In genomic region chr3:63662500-63662899, GRCh38 we compare ENCODE assay signal across 13 cellular contexts. TPM values are rescaled to one million over a fixed set of nuclear protein-coding genes. Genes with fewer than 3 reads are reported as not detected.
DNase-seq lines count a peak whose midpoint lies in the region; TF ChIP-seq lines count a peak whose summit lies in the region.
"Had no signal": no experiment of that assay in that cellular context is flagged by ENCODE, and none has a peak within 500 bp of the region (broad histone marks: within the 10 kb centered on the region; RNA-seq: fewer than 3 reads in every experiment).

No MANE protein-coding gene starts in this region.

- no peak overlapping the region for H3K27ac Mint-ChIP-seq in neural progenitor cell

- TF ChIP-seq POLR2A in Peyer's patch (IDR thresholded peaks at IDR 0.05), result no peak

- no peak overlapping the region for H3K9ac ChIP-seq in colonic mucosa (ENCODE audit: low read depth in 2 of 2, low read length in 2 of 2)
- H3K9ac ChIP-seq in neural progenitor cell, result no peak overlapping the region

- H2AFZ ChIP-seq in neural progenitor cell (replicated peaks), result no peak overlapping the region

- peaks cover 5% of the 10 kb centered on the region for H3K27me3 Mint-ChIP-seq in neural progenitor cell (ENCODE audit: insufficient read depth, low read depth)

- H3K79me2 ChIP-seq in neural progenitor cell (ENCODE audit: low read depth), result no peaks in the 10 kb centered on the region

- no peaks in the 10 kb centered on the region for H3K9me3 ChIP-seq in colonic mucosa
- H3K9me3 ChIP-seq in neural progenitor cell (ENCODE audit: low read depth), result no peaks in the 10 kb centered on the region
- no peaks in the 10 kb centered on the region for H3K9me3 ChIP-seq in Peyer's patch
- H3K9me3 ChIP-seq: tibial artery had no signal

- H3K4me2 ChIP-seq in neural progenitor cell, result no peak overlapping the region

- H4K20me1 ChIP-seq in neural progenitor cell (ENCODE audit: low read depth), result no peaks in the 10 kb centered on the region

- H3K27me3 ChIP-seq in colonic mucosa, result no peaks in the 10 kb centered on the region
- H3K27me3 ChIP-seq in neural progenitor cell, result no peaks in the 10 kb centered on the region
- H3K27me3 ChIP-seq in Peyer's patch, result no peaks in the 10 kb centered on the region
- H3K27me3 ChIP-seq: tibial artery had no signal

- H3K36me3 Mint-ChIP-seq in neural progenitor cell, result no peaks in the 10 kb centered on the region

- DNase-seq in DMS53 (lab: John Stamatoyannopoulos, UW) (peak; percentile 34), DMS53 treated with DMSO at 0.1 percent for 48 hours (lab: John Stamatoyannopoulos, UW; ENCODE audit: unreplicated experiment) (no peak), M059J (ENCODE audit: low read depth) (peak; percentile 33), colonic mucosa (peak; percentile 25), neural progenitor cell (ENCODE audit: low spot score) (peak; percentile 49), Peyer's patch (no peak)
- DNase-seq in activated CD4-positive, alpha-beta T cell treated with anti-CD3 and anti-CD28 coated beads, Interleukin-2, amount 50 U/mL, for 48 hours, result no peak
- no peak for DNase-seq in activated CD4-positive, alpha-beta T cell treated with anti-CD3 and anti-CD28 coated beads for 1 hour
- DNase-seq: KBM-7, NCI-H2107, tibial artery had no signal

- no peaks in the 10 kb centered on the region for H3K9me3 Mint-ChIP-seq in neural progenitor cell

- no peak overlapping the region for H3K4me3 Mint-ChIP-seq in neural progenitor cell

- peaks cover 5% of the 10 kb centered on the region for H3K4me1 Mint-ChIP-seq in neural progenitor cell

- H3K4me1 ChIP-seq in colonic mucosa (no peaks in the 10 kb centered on the region), neural progenitor cell (peaks cover 3% of the 10 kb centered on the region), Peyer's patch (no peaks in the 10 kb centered on the region)
- H3K4me1 ChIP-seq: tibial artery had no signal

- intact Hi-C loops in colonic mucosa (cut with DNase I), result loop anchor here (5.0 kb wide), 1 partner anchor 310 kb away; no protein-coding TSS in a partner anchor

- TF ChIP-seq CTCF in colonic mucosa (IDR thresholded peaks at IDR 0.05), result no peak
- TF ChIP-seq CTCF in neural progenitor cell (IDR thresholded peaks at IDR 0.05), result peak; percentile 54
- peak in 2 of 6 experiments; percentile 31 to 50 for TF ChIP-seq CTCF in Peyer's patch (IDR thresholded peaks at IDR 0.05)

- H3K4me3 ChIP-seq in colonic mucosa, result no peak overlapping the region
- no peak overlapping the region for H3K4me3 ChIP-seq in neural progenitor cell
- H3K4me3 ChIP-seq in Peyer's patch, result no peak overlapping the region
- H3K4me3 ChIP-seq: tibial artery had no signal

- no peaks in the 10 kb centered on the region for H3F3A ChIP-seq in neural progenitor cell (ENCODE audit: low read depth)

- H3K36me3 ChIP-seq in colonic mucosa, result no peaks in the 10 kb centered on the region
- no peaks in the 10 kb centered on the region for H3K36me3 ChIP-seq in neural progenitor cell
- no peaks in the 10 kb centered on the region for H3K36me3 ChIP-seq in Peyer's patch
- H3K36me3 ChIP-seq: tibial artery had no signal

- H3K27ac ChIP-seq in colonic mucosa (no peak overlapping the region), neural progenitor cell (no peak overlapping the region), Peyer's patch (no peak overlapping the region)
- H3K27ac ChIP-seq: tibial artery had no signal

RNA-seq across cellular contexts. Expression of gene SNTN, which starts 10.0 kb away (rescaled TPM):
- total RNA-seq in M059J (2014; rRNA removed; shearing (Covaris generic)), result 0.10 TPM in 1 of 2 replicates, not detected in the other
- total RNA-seq in colonic mucosa (under 1 TPM in 1 of 2 donors, not detected in 1; 0.27 TPM), neural progenitor cell (ENCODE audit: low replicate concordance) (0.65 TPM in 1 of 2 replicates, not detected in the other), Peyer's patch (not detected)
- total RNA-seq: lung microvascular endothelial cell, osteocyte had no signal

Comparison
In these comparisons a context has a peak if more than half of its experiments do, and no peak if none do; other contexts are left out.
1. DNase-seq: peak in DMS53 (single experiment), M059J (single experiment), colonic mucosa (single experiment) and neural progenitor cell (single experiment); none in DMS53 treated with DMSO at 0.1 percent for 48 hours (single experiment), activated CD4-positive, alpha-beta T cell treated with anti-CD3 and anti-CD28 coated beads, Interleukin-2, amount 50 U/mL, for 48 hours (0 of 2), Peyer's patch (0 of 3) and activated CD4-positive, alpha-beta T cell treated with anti-CD3 and anti-CD28 coated beads for 1 hour (single experiment).